Comparison of ENCODE assay signal across 8 cellular contexts in genomic region chr3:106534206-106534605, GRCh38.
DNase-seq lines count a peak whose midpoint lies in the region; ATAC-seq and TF ChIP-seq lines count a peak whose summit lies in the region.

No MANE protein-coding gene starts in this region.

- no peaks in the 10 kb centered on the region for H3K4me1 Mint-ChIP-seq in CD4-positive, alpha-beta T cell (ENCODE audit: low read depth)
- H3K4me1 Mint-ChIP-seq in activated T-helper 17 cell treated with anti-CD3 and anti-CD28 coated beads, Interleukin-2, amount 50 U/mL, for 72 hours, result peaks cover 17% of the 10 kb centered on the region

- peak; percentile 86 for ATAC-seq in CD4-positive, alpha-beta T cell (ENCODE audit: poor library complexity)
- ATAC-seq in activated T-helper 17 cell treated with anti-CD3 and anti-CD28 coated beads, Interleukin-2, amount 50 U/mL, for 72 hours (replicated peaks), result peak; percentile 97
- ATAC-seq in GM19463 (IDR thresholded peaks at IDR 0.05; ENCODE audit: unreplicated experiment), result no peak

- CTCF ChIA-PET in CD4-positive, alpha-beta T cell (lab: Charles Lee), result no interaction called here

- H3K9me3 Mint-ChIP-seq in CD4-positive, alpha-beta T cell, result no peaks in the 10 kb centered on the region
- H3K9me3 Mint-ChIP-seq in activated T-helper 17 cell treated with anti-CD3 and anti-CD28 coated beads, Interleukin-2, amount 50 U/mL, for 72 hours, result peaks cover 19% of the 10 kb centered on the region

- no peaks in the 10 kb centered on the region for H3K9me3 ChIP-seq in CD4-positive, alpha-beta T cell (ENCODE audit: control insufficient read depth, low read length)
- no peaks in the 10 kb centered on the region for H3K9me3 ChIP-seq in SJCRH30 (replicated peaks)

- H3K36me3 Mint-ChIP-seq in CD4-positive, alpha-beta T cell (ENCODE audit: low read depth), result no peaks in the 10 kb centered on the region
- H3K36me3 Mint-ChIP-seq in activated T-helper 17 cell treated with anti-CD3 and anti-CD28 coated beads, Interleukin-2, amount 50 U/mL, for 72 hours (ENCODE audit: low read depth), result no peaks in the 10 kb centered on the region

- no peak overlapping the region for H3K27ac Mint-ChIP-seq in CD4-positive, alpha-beta T cell
- H3K27ac Mint-ChIP-seq in activated T-helper 17 cell treated with anti-CD3 and anti-CD28 coated beads, Interleukin-2, amount 50 U/mL, for 72 hours, result peak overlapping the region; percentile 78

- no peak overlapping the region for H3K4me3 ChIP-seq in SJCRH30

- intact Hi-C loops in CD4-positive, alpha-beta T cell (cut with DNase I, micrococcal nuclease), result no loop called here

- no peak for TF ChIP-seq CTCF in CD4-positive, alpha-beta T cell (IDR thresholded peaks at IDR 0.05)

- H3K27me3 Mint-ChIP-seq in CD4-positive, alpha-beta T cell, result no peaks in the 10 kb centered on the region
- no peaks in the 10 kb centered on the region for H3K27me3 Mint-ChIP-seq in activated T-helper 17 cell treated with anti-CD3 and anti-CD28 coated beads, Interleukin-2, amount 50 U/mL, for 72 hours

- POLR2A ChIA-PET in CD4-positive, alpha-beta T cell (lab: Charles Lee), result no interaction called here

- DNase-seq in CD4-positive, alpha-beta T cell, result peak in 8 of 10 experiments; percentile 3 to 27 (median 13)
- DNase-seq in RPMI7951 (ENCODE audit: low read depth) (peak; percentile 88), non-pigmented ciliary epithelial cell (ENCODE audit: low read depth) (peak; percentile 74), NCI-H1436 treated with DMSO at 0.1 percent for 48 hours (lab: John Stamatoyannopoulos, UW) (no peak), Ammon's horn (ENCODE audit: low spot score) (no peak), SJCRH30 (no peak)

- no peak overlapping the region for H3K4me3 Mint-ChIP-seq in CD4-positive, alpha-beta T cell
- H3K4me3 Mint-ChIP-seq in activated T-helper 17 cell treated with anti-CD3 and anti-CD28 coated beads, Interleukin-2, amount 50 U/mL, for 72 hours, result peak overlapping the region; percentile 64

- no peaks in the 10 kb centered on the region for H3K4me1 ChIP-seq in SJCRH30

- H3K27me3 ChIP-seq in CD4-positive, alpha-beta T cell (ENCODE audit: control insufficient read depth, insufficient read depth, low read length), result no peaks in the 10 kb centered on the region
- H3K27me3 ChIP-seq in SJCRH30, result no peaks in the 10 kb centered on the region

- H3K27ac ChIP-seq in CD4-positive, alpha-beta T cell (ENCODE audit: low read depth, low read length), result no peak overlapping the region
- H3K27ac ChIP-seq in SJCRH30, result no peak overlapping the region

- no peaks in the 10 kb centered on the region for H3K36me3 ChIP-seq in SJCRH30

Comparison
In these comparisons a context has a peak if more than half of its experiments do, and no peak if none do; other contexts are left out.
1. DNase-seq: peak in CD4-positive, alpha-beta T cell (8 of 10), RPMI7951 (single experiment) and non-pigmented ciliary epithelial cell (single experiment); none in NCI-H1436 treated with DMSO at 0.1 percent for 48 hours (single experiment), Ammon's horn (single experiment) and SJCRH30 (0 of 2).